ENCODE assay signal across 24 cellular contexts in genomic region chr18:26208901-26209445, GRCh38.
"Had no signal": no experiment of that assay in that cellular context is flagged by ENCODE, and none has a peak within 500 bp of the region (broad histone marks: within the 10 kb centered on the region; RNA-seq: fewer than 3 reads in every experiment).

No MANE protein-coding gene starts in this region.

- H3K9me3 Mint-ChIP-seq: immature natural killer cell; naive thymus-derived CD8-positive, alpha-beta T cell; nephron; stimulated activated naive B cell treated with anti-CD40 and anti-IgM and Interleukin-4, amounts not matched to agents 10 μg/mL and 1 μg/mL and 100 μg/mL, for 72 hours had no signal

- H3K4me3 Mint-ChIP-seq: immature natural killer cell; naive thymus-derived CD8-positive, alpha-beta T cell; nephron; stimulated activated naive B cell treated with anti-CD40 and anti-IgM and Interleukin-4, amounts not matched to agents 10 μg/mL and 1 μg/mL and 100 μg/mL, for 72 hours had no signal

- FAIRE-seq: islet of Langerhans, kidney had no signal

- H3K4me1 Mint-ChIP-seq: immature natural killer cell, nephron had no signal

- H3K27ac Mint-ChIP-seq: immature natural killer cell; nephron; progenitor cell of endocrine pancreas; stimulated activated naive B cell treated with anti-CD40 and anti-IgM and Interleukin-4, amounts not matched to agents 10 μg/mL and 1 μg/mL and 100 μg/mL, for 72 hours had no signal

- H3K27ac ChIP-seq: left ventricle myocardium inferior, ovary, right atrium auricular region, right lobe of liver, stomach, testis, tibial artery, uterus had no signal

- H3K4me3 ChIP-seq: left ventricle myocardium inferior, ovary, right atrium auricular region, right lobe of liver, smooth muscle cell, stomach, testis, tibial artery, uterus had no signal

- H3K4me1 ChIP-seq: left ventricle myocardium inferior, right atrium auricular region, right lobe of liver, stomach, testis, tibial artery, uterus had no signal

- H3K27me3 ChIP-seq: ovary, right atrium auricular region, right lobe of liver, stomach, testis, tibial artery, uterus had no signal

- H3K36me3 ChIP-seq: left ventricle myocardium inferior, ovary, right atrium auricular region, right lobe of liver, stomach, tibial artery, uterus had no signal

- H3K27me3 Mint-ChIP-seq: naive thymus-derived CD8-positive, alpha-beta T cell; stimulated activated naive B cell treated with anti-CD40 and anti-IgM and Interleukin-4, amounts not matched to agents 10 μg/mL and 1 μg/mL and 100 μg/mL, for 72 hours had no signal

- H3K36me3 Mint-ChIP-seq: immature natural killer cell; naive thymus-derived CD8-positive, alpha-beta T cell; stimulated activated naive B cell treated with anti-CD40 and anti-IgM and Interleukin-4, amounts not matched to agents 10 μg/mL and 1 μg/mL and 100 μg/mL, for 72 hours had no signal

- H3K4me2 ChIP-seq: smooth muscle cell had no signal

- H3K9me3 ChIP-seq: left ventricle myocardium inferior, ovary, right atrium auricular region, right lobe of liver, stomach, testis, tibial artery, uterus had no signal

- ATAC-seq: left colon; naive thymus-derived CD8-positive, alpha-beta T cell; right lobe of liver; stimulated activated naive B cell treated with anti-CD40 and anti-IgM and Interleukin-4, amounts not matched to agents 10 μg/mL and 1 μg/mL and 100 μg/mL, for 72 hours; stimulated activated naive CD8-positive, alpha-beta T cell treated with anti-CD3 and anti-CD28 coated beads, Interleukin-15, Interleukin-2, amounts not matched to agents 100 U/mL and 50 U/mL, for 24 hours had no signal

- DNase-seq: hypothalamus; immature natural killer cell; left colon; left ventricle myocardium inferior; mammary epithelial cell; mesenchymal stem cell; naive thymus-derived CD8-positive, alpha-beta T cell; ovary; right lobe of liver; stimulated activated CD4-positive, alpha-beta T cell treated with anti-CD3 and anti-CD28 coated beads, Interleukin-1b, Interleukin-23, amount 100 ng/mL, for 48 hours; stimulated activated CD4-positive, alpha-beta T cell treated with anti-CD3 and anti-CD28 coated beads, Interleukin-2, amount 100 ng/mL, for 48 hours; stimulated activated naive B cell treated with anti-CD40 and anti-IgM and Interleukin-4, amounts not matched to agents 10 μg/mL and 1 μg/mL and 100 μg/mL, for 72 hours; stimulated activated naive CD8-positive, alpha-beta T cell treated with anti-CD3 and anti-CD28 coated beads, Interleukin-15, Interleukin-2, amounts not matched to agents 100 U/mL and 50 U/mL, for 24 hours; stomach; testis; tibial artery; trophoblast cell; uterus had no signal
